Comparison of ENCODE assay signal across 14 cellular contexts in the genomic region with DNA sequence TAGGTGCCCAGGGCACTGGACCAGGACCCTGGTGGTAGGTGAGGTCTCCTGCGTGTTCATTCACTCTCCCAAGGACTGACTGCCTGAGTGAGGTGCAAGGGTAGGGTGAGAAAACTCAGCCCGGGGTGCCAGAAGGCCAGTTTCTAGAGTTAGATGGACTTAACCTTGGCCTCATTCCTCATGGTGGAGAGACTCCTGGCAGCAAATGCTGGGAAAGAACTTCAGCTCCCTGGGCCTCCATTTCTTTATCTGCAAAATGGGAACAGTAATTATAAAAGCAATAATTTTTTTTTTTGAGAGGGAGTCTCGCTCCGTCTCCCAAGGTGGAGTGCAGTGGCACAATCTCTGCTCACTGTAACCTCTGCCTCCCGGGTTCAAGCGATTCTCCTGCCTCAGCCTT. TPM values are rescaled to one million over a fixed set of nuclear protein-coding genes. Genes with fewer than 3 reads are reported as not detected.
DNase-seq lines count a peak whose midpoint lies in the region; ATAC-seq, FAIRE-seq and TF ChIP-seq lines count a peak whose summit lies in the region.
"Had no signal": no experiment of that assay in that cellular context is flagged by ENCODE, and none has a peak within 500 bp of the region (broad histone marks: within the 10 kb centered on the region; RNA-seq: fewer than 3 reads in every experiment).

No MANE protein-coding gene starts in this region.

- no peaks in the 10 kb centered on the region for H3K9me1 ChIP-seq in K562 (ENCODE audit: control insufficient read depth, insufficient read depth, low read length)

- TF ChIP-seq EP300 in SK-N-SH (IDR thresholded peaks at IDR 0.05; ENCODE audit: borderline replicate concordance in 1 of 2, low read depth in 1 of 2, low read length in 1 of 2): no peak
- no peak for TF ChIP-seq EP300 in K562 (IDR thresholded peaks at IDR 0.05; ENCODE audit: low read length)

- peaks cover 4% of the 10 kb centered on the region; the same call in 1 of the 2 replicates for H3K36me3 Mint-ChIP-seq in HFFc6 (ENCODE audit: low read depth)
- H3K36me3 Mint-ChIP-seq: stimulated activated memory B cell treated with anti-CD40 and anti-IgM and Interleukin-4, amounts not matched to agents 10 μg/mL and 1 μg/mL and 100 μg/mL, for 72 hours had no signal

- FAIRE-seq in K562 (lab: Jason Lieb, UNC) (no peak), RCC 7860 (lab: Jason Lieb, UNC) (no peak)
- FAIRE-seq: A204.1 had no signal

- in situ Hi-C loops in K562 (cut with MboI): no loop called here

- no peak overlapping the region for H3K14ac ChIP-seq in neuronal stem cell (ENCODE audit: low read length)

- H3K23ac ChIP-seq in neuronal stem cell (ENCODE audit: low read depth, low read length, poor library complexity): no peak overlapping the region

- no peak overlapping the region for H3K4ac ChIP-seq in neuronal stem cell (ENCODE audit: low read length)

- H4K8ac ChIP-seq in neuronal stem cell (ENCODE audit: low read depth, low read length): no peak overlapping the region

- H3K27ac ChIP-seq in SK-N-SH (ENCODE audit: low read depth in 2 of 2, low read length in 1 of 2) (no peak overlapping the region), K562 (ENCODE audit: extremely low read depth, low read depth, low read length) (no peak overlapping the region), neuronal stem cell (replicated peaks; ENCODE audit: low read length) (peak overlapping the region; percentile 13)

- no peak overlapping the region for H2BK15ac ChIP-seq in neuronal stem cell (ENCODE audit: low read length)

- H3K4me2 ChIP-seq in SK-N-SH (peak overlapping the region; percentile 90; the same call in 1 of the 2 replicates), K562 (ENCODE audit: insufficient read depth, low read length) (no peak overlapping the region), neuronal stem cell (ENCODE audit: insufficient read depth, low read length, poor library complexity, severe bottlenecking) (no peak overlapping the region)

- H2BK12ac ChIP-seq in neuronal stem cell (ENCODE audit: low read length): no peak overlapping the region

- WGBS in SK-N-SH (ENCODE audit: low lambda C conversion rate): 98% methylated on average over 6 of the region's 6 CpGs
- 88% methylated on average over 6 of the region's 6 CpGs for WGBS in K562 (ENCODE audit: insufficient coverage, low coverage, missing lambda C conversion rate)
- WGBS in neuronal stem cell (ENCODE audit: extremely low coverage in 2 of 2, insufficient read length in 2 of 2, insufficient replicate concordance in 1 of 2), 2 donors: no CpG with 5 or more reads among the region's 6 CpGs

- intact Hi-C loops in K562 (cut with micrococcal nuclease): no loop called here

- H2AFZ ChIP-seq in SK-N-SH (ENCODE audit: low read depth) (no peak overlapping the region), K562 (ENCODE audit: low read depth, low read length) (no peak overlapping the region), neuronal stem cell (ENCODE audit: low read length) (no peak overlapping the region)

- H3K79me2 ChIP-seq in SK-N-SH (ENCODE audit: insufficient read depth) (peaks cover 41% of the 10 kb centered on the region), K562 (ENCODE audit: control insufficient read depth, insufficient read depth, low read length) (peaks cover 21% of the 10 kb centered on the region)

- CTCF ChIA-PET in SK-N-SH (lab: Yijun Ruan, JAX) (interaction anchor here (0.6 to 1.4 kb wide), 3 partner anchors 8 to 101 kb away, joined by 3 to 4 read pairs (median 3); no protein-coding TSS in a partner anchor), K562 (lab: Yijun Ruan, JAX; ENCODE audit: low intra/inter-chr PET ratio) (no interaction called here)

- H2BK5ac ChIP-seq in neuronal stem cell (ENCODE audit: low read length): no peak overlapping the region

- peaks cover 79% of the 10 kb centered on the region for H3K4me1 Mint-ChIP-seq in HFFc6 (ENCODE audit: low read depth)

- H3K79me1 ChIP-seq in neuronal stem cell (ENCODE audit: low read depth, low read length): peaks cover 15% of the 10 kb centered on the region

- no peak overlapping the region for H3K4me3 ChIP-seq in SK-N-SH (ENCODE audit: low read depth in 2 of 2, low read length in 1 of 2)
- H3K4me3 ChIP-seq in K562: no peak overlapping the region
- H3K4me3 ChIP-seq in neuronal stem cell (ENCODE audit: low read length in 2 of 2): no peak overlapping the region

- peaks cover 34% of the 10 kb centered on the region for H3F3A ChIP-seq in SK-N-SH (replicated peaks; ENCODE audit: insufficient read depth)

- H2AK5ac ChIP-seq in neuronal stem cell (ENCODE audit: low read depth, low read length): no peak overlapping the region

- H2BK120ac ChIP-seq in neuronal stem cell (ENCODE audit: low read depth, low read length): no peak overlapping the region

- BruUV-seq in K562 (replicated peaks; lab: Mats Ljungman, UMichigan): no TSS peak

- H3K36me3 ChIP-seq in SK-N-SH (replicated peaks in 1 of 2; ENCODE audit: control insufficient read depth in 1 of 2, insufficient read depth in 2 of 2, low read length in 1 of 2) (no peaks in the 10 kb centered on the region), K562 (ENCODE audit: control insufficient read depth, insufficient read depth, low read length) (no peaks in the 10 kb centered on the region), neuronal stem cell (replicated peaks in 1 of 2; ENCODE audit: control insufficient read depth in 2 of 2, insufficient read depth in 2 of 2, low read length in 2 of 2) (peaks cover 5 to 19% of the 10 kb centered on the region in 2 donors)
- H3K36me3 ChIP-seq: heart left ventricle had no signal

- H3K9me3 ChIP-seq in SK-N-SH: no peaks in the 10 kb centered on the region
- no peaks in the 10 kb centered on the region for H3K9me3 ChIP-seq in K562 (replicated peaks; ENCODE audit: control insufficient read depth, insufficient read depth, low read depth, low read length)
- H3K9me3 ChIP-seq in neuronal stem cell (replicated peaks in 1 of 2; ENCODE audit: control insufficient read depth in 2 of 2, insufficient read depth in 1 of 2, low read depth in 1 of 2, low read length in 2 of 2): no peaks in the 10 kb centered on the region
- H3K9me3 ChIP-seq: heart left ventricle had no signal

- peaks cover 2% of the 10 kb centered on the region for H3K27me3 Mint-ChIP-seq in HFFc6 (ENCODE audit: insufficient read depth)
- H3K27me3 Mint-ChIP-seq: stimulated activated memory B cell treated with anti-CD40 and anti-IgM and Interleukin-4, amounts not matched to agents 10 μg/mL and 1 μg/mL and 100 μg/mL, for 72 hours had no signal

- TF ChIP-seq CTCF in SK-N-SH (IDR thresholded peaks at IDR 0.05): no peak
- no peak for TF ChIP-seq CTCF in HFFc6 (IDR thresholded peaks at IDR 0.05)
- no peak for TF ChIP-seq CTCF in K562 (IDR thresholded peaks at IDR 0.05 in 2 of 3, conservative IDR thresholded peaks at IDR 0.05 in 1 of 3; ENCODE audit: insufficient read depth in 2 of 3, low read depth in 1 of 3, low read length in 3 of 3)

- ATAC-seq in SK-N-SH treated with all-trans-retinoic acid at 6 μM for 48 hours (no peak), K562 (no peak)
- ATAC-seq: heart left ventricle; stimulated activated memory B cell treated with anti-CD40 and anti-IgM and Interleukin-4, amounts not matched to agents 10 μg/mL and 1 μg/mL and 100 μg/mL, for 72 hours had no signal

- H4K91ac ChIP-seq in neuronal stem cell (ENCODE audit: low read depth, low read length, poor library complexity): no peak overlapping the region

- no peak overlapping the region for H3K18ac ChIP-seq in neuronal stem cell (ENCODE audit: low read length)

- H3K9ac ChIP-seq in SK-N-SH (no peak overlapping the region), K562 (ENCODE audit: insufficient read depth in 1 of 2, low read depth in 2 of 2, low read length in 2 of 2) (peak overlapping the region in 1 of 2 experiments; percentile 45; a peak in 1 of 4 replicates), neuronal stem cell (ENCODE audit: low read depth, low read length, poor library complexity) (no peak overlapping the region)

- TF ChIP-seq POLR2A in K562 (conservative IDR thresholded peaks at IDR 0.05): no peak

- no peak for DNase-seq in SK-N-SH
- DNase-seq in HFFc6: no peak
- no peak for DNase-seq in K562 (ENCODE audit: extremely low read depth in 1 of 4, low spot score in 3 of 4)
- no peak for DNase-seq in neuronal stem cell (ENCODE audit: low spot score)
- no peak for DNase-seq in retina
- no peak for DNase-seq in activated CD4-positive, CD25-positive, alpha-beta regulatory T cell treated with anti-CD3 and anti-CD28 coated beads, Interleukin-2, amount 50 U/mL, for 72 hours
- DNase-seq in RCC 7860 (ENCODE audit: low spot score): no peak
- DNase-seq: activated CD8-positive, alpha-beta memory T cell treated with anti-CD3 and anti-CD28 coated beads, Interleukin-2, amount 50 U/mL, for 48 hours; EL; NCI-H524 had no signal

- H3K4me1 ChIP-seq in SK-N-SH (ENCODE audit: control insufficient read depth in 1 of 2, insufficient read depth in 2 of 2, low read depth in 1 of 2, low read length in 1 of 2) (peaks cover 29 to 45% of the 10 kb centered on the region in 2 experiments; a peak in 3 of 4 replicates), K562 (replicated peaks in 1 of 2; ENCODE audit: control insufficient read depth in 2 of 2, insufficient read depth in 2 of 2, low read length in 2 of 2) (peaks cover 18 to 43% of the 10 kb centered on the region in 2 experiments), neuronal stem cell (ENCODE audit: control insufficient read depth in 2 of 2, insufficient read depth in 1 of 2, low read depth in 1 of 2, low read length in 2 of 2) (peaks cover 19 to 25% of the 10 kb centered on the region in 2 donors)

- POLR2A ChIA-PET in SK-N-SH (lab: Yijun Ruan, JAX): no interaction called here
- POLR2A ChIA-PET in K562 (lab: Yijun Ruan, JAX): interaction anchor here (0.6 kb wide), 1 partner anchor 445 kb away, joined by 3 read pairs; no protein-coding TSS in a partner anchor

- H3K9me3 Mint-ChIP-seq in HFFc6: no peaks in the 10 kb centered on the region
- H3K9me3 Mint-ChIP-seq: stimulated activated memory B cell treated with anti-CD40 and anti-IgM and Interleukin-4, amounts not matched to agents 10 μg/mL and 1 μg/mL and 100 μg/mL, for 72 hours had no signal

- H3K27me3 ChIP-seq in SK-N-SH (ENCODE audit: insufficient read depth) (no peaks in the 10 kb centered on the region), K562 (ENCODE audit: control insufficient read depth in 2 of 2, insufficient read depth in 2 of 2, low read length in 2 of 2) (no peaks in the 10 kb centered on the region), neuronal stem cell (ENCODE audit: control insufficient read depth in 3 of 3, insufficient read depth in 3 of 3, low read depth in 1 of 3, low read length in 3 of 3) (peaks cover 0 to 2% (median 0%) of the 10 kb centered on the region in 3 experiments)
- H3K27me3 ChIP-seq: heart left ventricle had no signal

- H3K9me2 ChIP-seq in SK-N-SH: no peaks in the 10 kb centered on the region

- peak overlapping the region; percentile 92 for H3K4me3 Mint-ChIP-seq in HFFc6

- H4K20me1 ChIP-seq in SK-N-SH (ENCODE audit: insufficient read depth) (peaks cover 22% of the 10 kb centered on the region), K562 (replicated peaks; ENCODE audit: control insufficient read depth, insufficient read depth, low read length) (no peaks in the 10 kb centered on the region; the same call in 1 of the 2 replicates)

- TF ChIP-seq RAD21 in SK-N-SH (IDR thresholded peaks at IDR 0.05; ENCODE audit: low read length) (no peak), K562 (CRISPR knock-in tag; conservative IDR thresholded peaks at IDR 0.05 in 1 of 2, IDR thresholded peaks at IDR 0.05 in 1 of 2) (no peak)

- peak overlapping the region; percentile 49 for H3K27ac Mint-ChIP-seq in HFFc6

RNA-seq across cellular contexts. Expression of gene TRIOBP, which starts 47.7 kb away (rescaled TPM):
- polyA plus RNA-seq in SK-N-SH (2012; rRNA removed) (43.6 and 47.3 TPM in 2 replicates), K562 (2011; rRNA removed) (6.7 and 9.9 TPM in 2 replicates), K562 (2014; fragmentation: Illumina TruSeq; extraction: Trizol) (5.5 and 6.6 TPM in 2 replicates), K562 (2014; fragmentation: Nextera tagmentation; extraction: Ambion mirVana) (under 1 TPM; 0.24 TPM), K562 (2014; rRNA removed) (13.2 and 13.8 TPM in 2 replicates)
- polyA plus RNA-seq in SK-N-SH (2012; cell fraction: cytosol; rRNA removed): 23.6 and 36.7 TPM in 2 replicates
- 51.7 and 58.8 TPM in 2 replicates for polyA plus RNA-seq in SK-N-SH (2012; cell fraction: nucleus; rRNA removed)
- total RNA-seq in HFFc6 (2021; fragmentation: NEBNext Ultra II Directional; extraction: Animal tissue kit (Norgen Biotek cat#: 25700)): 10 to 100 TPM; 74.3 to 92.5 (median 91.6) TPM
- total RNA-seq in K562 (2011; cell fraction: chromatin; rRNA removed; ENCODE audit: low replicate concordance): 9.1 and 30.1 TPM in 2 replicates
- 16.3 and 16.6 TPM in 2 replicates for total RNA-seq in K562 (2011; cell fraction: nucleolus; rRNA removed)
- 9.3 and 13.8 TPM in 2 replicates for total RNA-seq in K562 (2011; cell fraction: nucleoplasm; rRNA removed)
- total RNA-seq in K562 (2014; rRNA removed) (9.4 and 11.9 TPM in 2 replicates), K562 (2014; rRNA removed; fragmentation: Illumina TruSeq; extraction: Trizol) (2.9 and 3.3 TPM in 2 replicates), K562 (2015; rRNA removed; fragmentation: Illumina TruSeq; extraction: Trizol) (4.0 and 4.6 TPM in 2 replicates), K562 (2021) (9.9 and 11.0 TPM in 2 replicates)
- 6.9 and 10.9 TPM in 2 replicates for polyA plus RNA-seq in K562 (2011; cell fraction: cytosol; rRNA removed)
- 18.4 and 22.5 TPM in 2 replicates for polyA plus RNA-seq in K562 (2011; cell fraction: nucleus; rRNA removed)
- 6.7 and 16.8 TPM in 2 replicates for polyA plus RNA-seq in K562 (2012)
- 7.9 and 10.8 TPM in 2 replicates for polyA minus RNA-seq in K562 (2011; rRNA and poly(A)+ RNA removed)
- polyA minus RNA-seq in K562 (2011; cell fraction: cytosol; rRNA and poly(A)+ RNA removed): 3.1 and 3.9 TPM in 2 replicates
- polyA minus RNA-seq in K562 (2011; cell fraction: nucleus; rRNA and poly(A)+ RNA removed): 5.8 and 8.2 TPM in 2 replicates
- 17.8 TPM for polyA plus RNA-seq in neuronal stem cell (2013, experiment 1 of 2)
- 17.3 TPM for polyA plus RNA-seq in neuronal stem cell (2013, experiment 2 of 2)

RNA-seq across cellular contexts. Expression of gene NOL12, which starts 58.4 kb away (rescaled TPM):
- polyA plus RNA-seq in SK-N-SH (2012; rRNA removed): 48.2 and 52.2 TPM in 2 replicates
- polyA plus RNA-seq in SK-N-SH (2012; cell fraction: cytosol; rRNA removed): 40.0 and 45.5 TPM in 2 replicates
- 141 and 151 TPM in 2 replicates for polyA plus RNA-seq in SK-N-SH (2012; cell fraction: nucleus; rRNA removed)
- 10 to 100 TPM; 17.7 to 29.6 (median 26.9) TPM for total RNA-seq in HFFc6 (2021; fragmentation: NEBNext Ultra II Directional; extraction: Animal tissue kit (Norgen Biotek cat#: 25700))
- total RNA-seq in K562 (2011; cell fraction: chromatin; rRNA removed; ENCODE audit: low replicate concordance): 24.1 and 61.4 TPM in 2 replicates
- 43.3 and 44.0 TPM in 2 replicates for total RNA-seq in K562 (2011; cell fraction: nucleolus; rRNA removed)
- total RNA-seq in K562 (2011; cell fraction: nucleoplasm; rRNA removed): 30.8 and 31.2 TPM in 2 replicates
- 40.9 and 42.2 TPM in 2 replicates for total RNA-seq in K562 (2014; rRNA removed)
- 8.4 and 13.9 TPM in 2 replicates for total RNA-seq in K562 (2014; rRNA removed; fragmentation: Illumina TruSeq; extraction: Trizol)
- total RNA-seq in K562 (2015; rRNA removed; fragmentation: Illumina TruSeq; extraction: Trizol): 29.1 and 33.7 TPM in 2 replicates
- 26.8 and 28.5 TPM in 2 replicates for total RNA-seq in K562 (2021)
- 17.2 and 19.8 TPM in 2 replicates for polyA plus RNA-seq in K562 (2011; rRNA removed)
- 19.6 and 24.7 TPM in 2 replicates for polyA plus RNA-seq in K562 (2011; cell fraction: cytosol; rRNA removed)
- polyA plus RNA-seq in K562 (2011; cell fraction: nucleus; rRNA removed): 38.3 and 48.3 TPM in 2 replicates
- 25.1 and 27.1 TPM in 2 replicates for polyA plus RNA-seq in K562 (2012)
- polyA plus RNA-seq in K562 (2014; fragmentation: Illumina TruSeq; extraction: Trizol): 33.6 and 34.3 TPM in 2 replicates
- 10 to 100 TPM in 1 of 2 experiments, 1 to 10 TPM in 1; 2.8 to 10.5 TPM for polyA plus RNA-seq in K562 (2014; fragmentation: Nextera tagmentation; extraction: Ambion mirVana)
- polyA plus RNA-seq in K562 (2014; rRNA removed): 40.8 and 41.4 TPM in 2 replicates
- 7.3 and 8.8 TPM in 2 replicates for polyA minus RNA-seq in K562 (2011; rRNA and poly(A)+ RNA removed)
- polyA minus RNA-seq in K562 (2011; cell fraction: cytosol; rRNA and poly(A)+ RNA removed): 8.7 and 12.7 TPM in 2 replicates
- polyA minus RNA-seq in K562 (2011; cell fraction: nucleus; rRNA and poly(A)+ RNA removed): 7.2 and 10.0 TPM in 2 replicates
- polyA plus RNA-seq in neuronal stem cell (2013, experiment 1 of 2): 22.6 TPM
- 19.5 TPM for polyA plus RNA-seq in neuronal stem cell (2013, experiment 2 of 2)
